23 cellular contexts compared by ENCODE assay signal in genomic region chr3:3531476-3531875, GRCh38.
"Had no signal": no experiment of that assay in that cellular context is flagged by ENCODE, and none has a peak within 500 bp of the region (broad histone marks: within the 10 kb centered on the region; RNA-seq: fewer than 3 reads in every experiment).

No MANE protein-coding gene starts in this region.

- H3K36me3 Mint-ChIP-seq: mesothelial cell of epicardium; naive thymus-derived CD8-positive, alpha-beta T cell had no signal

- DNase-seq: activated CD4-positive, alpha-beta T cell treated with anti-CD3 and anti-CD28 coated beads, Interleukin-2, amount 10 ng/mL, durations not matched to agents 7 days and 5 days; activated CD8-positive, alpha-beta memory T cell treated with anti-CD3 and anti-CD28 coated beads for 24 hours; activated CD8-positive, alpha-beta memory T cell treated with anti-CD3 and anti-CD28 coated beads, Interleukin-2, amount 50 U/mL, for 48 hours; activated effector memory CD4-positive, alpha-beta T cell treated with anti-CD3 and anti-CD28 coated beads, Interleukin-2, amount 50 U/mL, for 16 hours; activated naive CD4-positive, alpha-beta T cell treated with anti-CD3 and anti-CD28 coated beads, Interleukin-2, amount 50 U/mL, for 16 hours; activated naive CD8-positive, alpha-beta T cell treated with anti-CD3 and anti-CD28 coated beads, Interleukin-2, amount 50 U/mL, for 24 hours; activated T-cell treated with anti-CD3 and anti-CD28 coated beads, Interleukin-2, amount 50 U/mL, for 48 hours; body of pancreas; heart left ventricle; left ventricle myocardium superior; mammary epithelial cell; naive thymus-derived CD8-positive, alpha-beta T cell; spleen; stimulated activated CD4-positive, alpha-beta T cell treated with anti-CD3 and anti-CD28 coated beads, Interleukin-4, amount 100 ng/mL, for 1 hour; stimulated activated naive CD4-positive, alpha-beta T cell treated with Interleukin-2 at 50 U/mL for 16 hours; substantia nigra; thyroid gland; upper lobe of right lung had no signal

- H3K27ac ChIP-seq: body of pancreas, epithelial cell of prostate, heart left ventricle, spleen, thyroid gland, upper lobe of right lung, VCaP had no signal

- ATAC-seq: activated CD4-positive, CD25-positive, alpha-beta regulatory T cell treated with anti-CD3 and anti-CD28 coated beads, Interleukin-2, amount 50 U/mL, for 24 hours; activated naive CD8-positive, alpha-beta T cell treated with anti-CD3 and anti-CD28 coated beads, Interleukin-2, amount 50 U/mL, for 24 hours; body of pancreas; heart left ventricle; left ventricle myocardium superior; naive thymus-derived CD8-positive, alpha-beta T cell; upper lobe of right lung had no signal

- H3K27ac Mint-ChIP-seq: activated CD4-positive, alpha-beta T cell treated with anti-CD3 and anti-CD28 coated beads, Interleukin-2, amount 10 ng/mL, durations not matched to agents 7 days and 5 days; activated naive CD8-positive, alpha-beta T cell treated with anti-CD3 and anti-CD28 coated beads, Interleukin-2, amount 50 U/mL, for 24 hours; mesothelial cell of epicardium; naive thymus-derived CD8-positive, alpha-beta T cell; T-helper 2 cell treated with Interferon-gamma antibody and Interleukin-4, amounts not matched to agents 5 μg/mL and 100 μg/mL, for 36 hours had no signal

- H3K27me3 Mint-ChIP-seq: activated CD4-positive, alpha-beta T cell treated with anti-CD3 and anti-CD28 coated beads, Interleukin-2, amount 10 ng/mL, durations not matched to agents 7 days and 5 days had no signal

- H3K36me3 ChIP-seq: heart left ventricle, spleen, thyroid gland, upper lobe of right lung had no signal

- H3K4me3 ChIP-seq: body of pancreas, heart left ventricle, spleen, thyroid gland, upper lobe of right lung had no signal

- H3K9me3 Mint-ChIP-seq: activated CD4-positive, alpha-beta T cell treated with anti-CD3 and anti-CD28 coated beads, Interleukin-2, amount 10 ng/mL, durations not matched to agents 7 days and 5 days; activated naive CD8-positive, alpha-beta T cell treated with anti-CD3 and anti-CD28 coated beads, Interleukin-2, amount 50 U/mL, for 24 hours; mesothelial cell of epicardium; naive thymus-derived CD8-positive, alpha-beta T cell; T-helper 2 cell treated with Interferon-gamma antibody and Interleukin-4, amounts not matched to agents 5 μg/mL and 100 μg/mL, for 36 hours had no signal

- H3K9me3 ChIP-seq: body of pancreas, heart left ventricle, spleen, thyroid gland, upper lobe of right lung had no signal

- H3K4me3 Mint-ChIP-seq: activated CD4-positive, alpha-beta T cell treated with anti-CD3 and anti-CD28 coated beads, Interleukin-2, amount 10 ng/mL, durations not matched to agents 7 days and 5 days; activated naive CD8-positive, alpha-beta T cell treated with anti-CD3 and anti-CD28 coated beads, Interleukin-2, amount 50 U/mL, for 24 hours; mesothelial cell of epicardium; naive thymus-derived CD8-positive, alpha-beta T cell; T-helper 2 cell treated with Interferon-gamma antibody and Interleukin-4, amounts not matched to agents 5 μg/mL and 100 μg/mL, for 36 hours had no signal

- H3K4me1 ChIP-seq: body of pancreas, heart left ventricle, spleen, thyroid gland, upper lobe of right lung had no signal

- H3K4me1 Mint-ChIP-seq: activated CD4-positive, alpha-beta T cell treated with anti-CD3 and anti-CD28 coated beads, Interleukin-2, amount 10 ng/mL, durations not matched to agents 7 days and 5 days; activated naive CD8-positive, alpha-beta T cell treated with anti-CD3 and anti-CD28 coated beads, Interleukin-2, amount 50 U/mL, for 24 hours; mesothelial cell of epicardium; naive thymus-derived CD8-positive, alpha-beta T cell had no signal

- H3K27me3 ChIP-seq: body of pancreas, heart left ventricle, spleen, thyroid gland, upper lobe of right lung had no signal
